Comparison of ENCODE assay signal across 12 cellular contexts in the genomic region with DNA sequence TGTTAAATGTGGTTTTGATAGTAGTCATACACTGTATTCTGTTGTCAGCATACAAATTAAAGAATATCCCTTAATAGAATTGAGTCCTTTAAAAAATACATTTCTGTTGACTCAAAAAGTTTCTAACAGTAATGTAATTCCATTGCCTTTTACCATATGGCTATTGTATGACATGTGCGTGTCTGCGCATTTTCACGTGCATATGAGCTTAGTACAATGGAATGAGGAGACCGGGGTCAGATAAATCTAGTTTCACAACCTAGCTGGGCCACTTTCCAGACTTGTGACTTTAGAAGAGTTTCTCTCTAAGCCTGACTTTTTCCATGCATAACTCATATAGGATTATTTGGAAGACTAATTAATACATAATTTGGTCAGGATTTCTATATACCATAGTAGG. TPM values are rescaled to one million over a fixed set of nuclear protein-coding genes. Genes with fewer than 3 reads are reported as not detected.
DNase-seq lines count a peak whose midpoint lies in the region; ATAC-seq and TF ChIP-seq lines count a peak whose summit lies in the region.
"Had no signal": no experiment of that assay in that cellular context is flagged by ENCODE, and none has a peak within 500 bp of the region (broad histone marks: within the 10 kb centered on the region; RNA-seq: fewer than 3 reads in every experiment).

No MANE protein-coding gene starts in this region.

- intact Hi-C loops in Right ventricle myocardium superior (cut with DNase I) (loop anchor here (5.0 kb wide), 1 partner anchor 40 kb away; a partner anchor contains a TSS), left cardiac atrium (cut with DNase I) (no loop called here), uterus (cut with DNase I; ENCODE audit: low total_unique reads) (no loop called here), mucosa of descending colon (cut with DNase I, micrococcal nuclease) (no loop called here)
- intact Hi-C loops in activated T-helper 2 cell treated with anti-CD3 and anti-CD28 coated beads, Interferon-gamma antibody, Interleukin-2, Interleukin-4, amounts not matched to agents 10 μg/mL and 5 μg/mL and 100 μg/mL, durations not matched to agents 14 hours and 24 hours and 36 hours (cut with micrococcal nuclease) = no loop called here

- peak overlapping the region; percentile 59 for H3K4me3 Mint-ChIP-seq in central memory CD8-positive, alpha-beta T cell
- H3K4me3 Mint-ChIP-seq in activated T-helper 2 cell treated with anti-CD3 and anti-CD28 coated beads, Interferon-gamma antibody, Interleukin-2, Interleukin-4, amounts not matched to agents 10 μg/mL and 5 μg/mL and 100 μg/mL, durations not matched to agents 14 hours and 24 hours and 36 hours (ENCODE audit: low read depth) = no peak overlapping the region

- H3K9me3 ChIP-seq in uterus (no peaks in the 10 kb centered on the region), mucosa of descending colon (no peaks in the 10 kb centered on the region)

- H3K36me3 Mint-ChIP-seq in central memory CD8-positive, alpha-beta T cell (ENCODE audit: insufficient read depth) = peaks cover 44% of the 10 kb centered on the region
- H3K36me3 Mint-ChIP-seq in activated T-helper 2 cell treated with anti-CD3 and anti-CD28 coated beads, Interferon-gamma antibody, Interleukin-2, Interleukin-4, amounts not matched to agents 10 μg/mL and 5 μg/mL and 100 μg/mL, durations not matched to agents 14 hours and 24 hours and 36 hours (ENCODE audit: low read depth) = peaks cover 65% of the 10 kb centered on the region

- H3K27me3 ChIP-seq in uterus = no peaks in the 10 kb centered on the region
- H3K27me3 ChIP-seq: dorsolateral prefrontal cortex had no signal

- H3K36me3 ChIP-seq in uterus (no peaks in the 10 kb centered on the region), mucosa of descending colon (ENCODE audit: low read depth) (no peaks in the 10 kb centered on the region)

- DNase-seq in Right ventricle myocardium superior = no peak
- DNase-seq in left cardiac atrium = no peak
- DNase-seq in central memory CD8-positive, alpha-beta T cell (ENCODE audit: low spot score in 2 of 2) = no peak
- peak; percentile 66 to 87 for DNase-seq in lung microvascular endothelial cell (ENCODE audit: low read depth in 2 of 2)
- DNase-seq in uterus = peak; percentile 70 to 94
- no peak for DNase-seq in activated T-helper 2 cell treated with anti-CD3 and anti-CD28 coated beads, Interferon-gamma antibody, Interleukin-2, Interleukin-4, amounts not matched to agents 10 μg/mL and 5 μg/mL and 100 μg/mL, durations not matched to agents 14 hours and 24 hours and 36 hours (ENCODE audit: low spot score)
- no peak for DNase-seq in mucosa of descending colon
- DNase-seq in cortex of kidney (lab: John Stamatoyannopoulos, UW) = no peak
- DNase-seq: AML-193, dorsolateral prefrontal cortex, islet precursor cell, NCI-H2081 had no signal

- H3K27ac Mint-ChIP-seq in central memory CD8-positive, alpha-beta T cell (ENCODE audit: low read depth) = peak overlapping the region; percentile 92
- no peak overlapping the region for H3K27ac Mint-ChIP-seq in activated T-helper 2 cell treated with anti-CD3 and anti-CD28 coated beads, Interferon-gamma antibody, Interleukin-2, Interleukin-4, amounts not matched to agents 10 μg/mL and 5 μg/mL and 100 μg/mL, durations not matched to agents 14 hours and 24 hours and 36 hours

- peak; percentile 33 for ATAC-seq in Right ventricle myocardium superior (ENCODE audit: poor library complexity)
- no peak for ATAC-seq in left cardiac atrium
- ATAC-seq in central memory CD8-positive, alpha-beta T cell (replicated peaks; ENCODE audit: extremely low read depth, poor library complexity, severe bottlenecking) = no peak
- no peak for ATAC-seq in mucosa of descending colon

- TF ChIP-seq CTCF in uterus (IDR thresholded peaks at IDR 0.05) (no peak), mucosa of descending colon (IDR thresholded peaks at IDR 0.05) (no peak)

- H3K4me1 ChIP-seq in uterus = peaks cover 10 to 11% of the 10 kb centered on the region in 2 donors
- H3K4me1 ChIP-seq in mucosa of descending colon (ENCODE audit: low read depth) = peaks cover 47% of the 10 kb centered on the region

- peaks cover 64% of the 10 kb centered on the region for H3K4me1 Mint-ChIP-seq in central memory CD8-positive, alpha-beta T cell
- H3K4me1 Mint-ChIP-seq in activated T-helper 2 cell treated with anti-CD3 and anti-CD28 coated beads, Interferon-gamma antibody, Interleukin-2, Interleukin-4, amounts not matched to agents 10 μg/mL and 5 μg/mL and 100 μg/mL, durations not matched to agents 14 hours and 24 hours and 36 hours (ENCODE audit: low read depth) = peaks cover 54% of the 10 kb centered on the region

- H3K4me3 ChIP-seq in uterus (no peak overlapping the region), mucosa of descending colon (no peak overlapping the region)
- H3K4me3 ChIP-seq: dorsolateral prefrontal cortex had no signal

- H3K27me3 Mint-ChIP-seq in central memory CD8-positive, alpha-beta T cell = no peaks in the 10 kb centered on the region
- no peaks in the 10 kb centered on the region for H3K27me3 Mint-ChIP-seq in activated T-helper 2 cell treated with anti-CD3 and anti-CD28 coated beads, Interferon-gamma antibody, Interleukin-2, Interleukin-4, amounts not matched to agents 10 μg/mL and 5 μg/mL and 100 μg/mL, durations not matched to agents 14 hours and 24 hours and 36 hours (ENCODE audit: low read depth)

- H3K9me3 Mint-ChIP-seq in central memory CD8-positive, alpha-beta T cell = no peaks in the 10 kb centered on the region
- no peaks in the 10 kb centered on the region for H3K9me3 Mint-ChIP-seq in activated T-helper 2 cell treated with anti-CD3 and anti-CD28 coated beads, Interferon-gamma antibody, Interleukin-2, Interleukin-4, amounts not matched to agents 10 μg/mL and 5 μg/mL and 100 μg/mL, durations not matched to agents 14 hours and 24 hours and 36 hours

- no peak for TF ChIP-seq POLR2A in uterus (IDR thresholded peaks at IDR 0.05)

- H3K27ac ChIP-seq in uterus = peak overlapping the region; percentile 99 to 100

RNA-seq across cellular contexts. Expression of a gene that starts 38.7 kb away (rescaled TPM):
- 89.6 TPM for total RNA-seq in Right ventricle myocardium superior
- 10 to 100 TPM; 62.9 to 72.6 TPM for total RNA-seq in left cardiac atrium
- total RNA-seq in lung microvascular endothelial cell = 66.9 and 77.6 TPM in 2 replicates
- 100 to 1,000 TPM; 125 to 183 (median 149) TPM for total RNA-seq in uterus
- 25.4 and 27.2 TPM in 2 replicates for total RNA-seq in activated T-helper 2 cell treated with anti-CD3 and anti-CD28 coated beads, Interferon-gamma antibody, Interleukin-2, Interleukin-4, amounts not matched to agents 10 μg/mL and 5 μg/mL and 100 μg/mL, durations not matched to agents 14 hours and 24 hours and 36 hours
- total RNA-seq in mucosa of descending colon = 100 to 1,000 TPM in 2 of 3 donors, 10 to 100 TPM in 1; 96.0 to 153 (median 144) TPM

Comparison
In these comparisons a context has a peak if more than half of its experiments do, and no peak if none do; other contexts are left out.
1. DNase-seq: peak in lung microvascular endothelial cell (2 of 2) and uterus (2 of 2); none in Right ventricle myocardium superior (single experiment), left cardiac atrium (single experiment), central memory CD8-positive, alpha-beta T cell (0 of 2), activated T-helper 2 cell treated with anti-CD3 and anti-CD28 coated beads, Interferon-gamma antibody, Interleukin-2, Interleukin-4, amounts not matched to agents 10 μg/mL and 5 μg/mL and 100 μg/mL, durations not matched to agents 14 hours and 24 hours and 36 hours (single experiment), mucosa of descending colon (0 of 3) and cortex of kidney (single experiment).